In genomic region chr12:47837190-47838171, GRCh38 we compare ENCODE assay signal across 8 cellular contexts. TPM values are rescaled to one million over a fixed set of nuclear protein-coding genes. Genes with fewer than 3 reads are reported as not detected.
DNase-seq lines count a peak whose midpoint lies in the region; ATAC-seq and TF ChIP-seq lines count a peak whose summit lies in the region.

No MANE protein-coding gene starts in this region.

- H3K4me3 Mint-ChIP-seq in activated CD8-positive, alpha-beta T cell treated with anti-CD3 and anti-CD28 coated beads for 36 hours = peak overlapping the region; percentile 31
- H3K4me3 Mint-ChIP-seq in endodermal cell = no peak overlapping the region
- H3K4me3 Mint-ChIP-seq in mesothelial cell of epicardium = no peak overlapping the region
- H3K4me3 Mint-ChIP-seq in activated T-helper 2 cell treated with anti-CD3 and anti-CD28 coated beads, Interferon-gamma antibody, Interleukin-2, Interleukin-4, amounts not matched to agents 10 μg/mL and 5 μg/mL and 100 μg/mL, durations not matched to agents 14 hours and 24 hours and 36 hours (ENCODE audit: low read depth) = no peak overlapping the region

- H3K27ac Mint-ChIP-seq in activated CD8-positive, alpha-beta T cell treated with anti-CD3 and anti-CD28 coated beads for 36 hours = peak overlapping the region; percentile 79
- H3K27ac Mint-ChIP-seq in endodermal cell = no peak overlapping the region
- H3K27ac Mint-ChIP-seq in mesothelial cell of epicardium = no peak overlapping the region
- no peak overlapping the region for H3K27ac Mint-ChIP-seq in activated T-helper 2 cell treated with anti-CD3 and anti-CD28 coated beads, Interferon-gamma antibody, Interleukin-2, Interleukin-4, amounts not matched to agents 10 μg/mL and 5 μg/mL and 100 μg/mL, durations not matched to agents 14 hours and 24 hours and 36 hours

- DNase-seq in HAP-1 (ENCODE audit: low spot score in 2 of 2) (peak; percentile 63 to 74), NCI-H526 treated with DMSO at 0.1 percent for 48 hours (lab: John Stamatoyannopoulos, UW) (peak; percentile 34), endodermal cell (peak; percentile 93), mesothelial cell of epicardium (ENCODE audit: low spot score in 2 of 2, unreplicated experiment in 2 of 2) (peak in 1 of 2 experiments; percentile 79), thoracic aorta (ENCODE audit: low spot score) (peak; percentile 61)
- peak; percentile 77 for DNase-seq in activated CD8-positive, alpha-beta T cell treated with anti-CD3 and anti-CD28 coated beads for 36 hours
- no peak for DNase-seq in activated T-helper 2 cell treated with anti-CD3 and anti-CD28 coated beads, Interferon-gamma antibody, Interleukin-2, Interleukin-4, amounts not matched to agents 10 μg/mL and 5 μg/mL and 100 μg/mL, durations not matched to agents 14 hours and 24 hours and 36 hours (ENCODE audit: low spot score)

- in situ Hi-C loops in HAP-1 (cut with MboI; ENCODE audit: low sequenced_read_pairs) = no loop called here

- H3K9me3 ChIP-seq in HAP-1 = no peaks in the 10 kb centered on the region
- H3K9me3 ChIP-seq in endodermal cell (ENCODE audit: control insufficient read depth, low read length) = no peaks in the 10 kb centered on the region
- H3K9me3 ChIP-seq in thoracic aorta = no peaks in the 10 kb centered on the region

- no peaks in the 10 kb centered on the region for H3K36me3 Mint-ChIP-seq in activated CD8-positive, alpha-beta T cell treated with anti-CD3 and anti-CD28 coated beads for 36 hours (ENCODE audit: low read depth)
- H3K36me3 Mint-ChIP-seq in endodermal cell (ENCODE audit: low read depth) (no peaks in the 10 kb centered on the region), mesothelial cell of epicardium (no peaks in the 10 kb centered on the region)
- peaks cover 8% of the 10 kb centered on the region for H3K36me3 Mint-ChIP-seq in activated T-helper 2 cell treated with anti-CD3 and anti-CD28 coated beads, Interferon-gamma antibody, Interleukin-2, Interleukin-4, amounts not matched to agents 10 μg/mL and 5 μg/mL and 100 μg/mL, durations not matched to agents 14 hours and 24 hours and 36 hours (ENCODE audit: low read depth)

- peak; percentile 91 for TF ChIP-seq CTCF in C4-2B (conservative IDR thresholded peaks at IDR 0.05)
- TF ChIP-seq CTCF in activated CD8-positive, alpha-beta T cell treated with anti-CD3 and anti-CD28 coated beads for 36 hours (IDR thresholded peaks at IDR 0.05) = peak; percentile 96
- peak; percentile 91 for TF ChIP-seq CTCF in endodermal cell (conservative IDR thresholded peaks at IDR 0.05)
- TF ChIP-seq CTCF in mesothelial cell of epicardium (IDR thresholded peaks at IDR 0.05; ENCODE audit: unreplicated experiment) = peak; percentile 99
- peak; percentile 92 for TF ChIP-seq CTCF in thoracic aorta (IDR thresholded peaks at IDR 0.05)

- H3K27me3 Mint-ChIP-seq in activated CD8-positive, alpha-beta T cell treated with anti-CD3 and anti-CD28 coated beads for 36 hours = no peaks in the 10 kb centered on the region
- peaks cover 8% of the 10 kb centered on the region for H3K27me3 Mint-ChIP-seq in endodermal cell (ENCODE audit: insufficient read depth)
- no peaks in the 10 kb centered on the region for H3K27me3 Mint-ChIP-seq in mesothelial cell of epicardium (ENCODE audit: low read depth)
- no peaks in the 10 kb centered on the region for H3K27me3 Mint-ChIP-seq in activated T-helper 2 cell treated with anti-CD3 and anti-CD28 coated beads, Interferon-gamma antibody, Interleukin-2, Interleukin-4, amounts not matched to agents 10 μg/mL and 5 μg/mL and 100 μg/mL, durations not matched to agents 14 hours and 24 hours and 36 hours (ENCODE audit: low read depth)

- peaks cover 57% of the 10 kb centered on the region for H3K4me1 Mint-ChIP-seq in activated CD8-positive, alpha-beta T cell treated with anti-CD3 and anti-CD28 coated beads for 36 hours (ENCODE audit: low read depth)
- H3K4me1 Mint-ChIP-seq in endodermal cell (peaks cover 25% of the 10 kb centered on the region), mesothelial cell of epicardium (peaks cover 51% of the 10 kb centered on the region)
- peaks cover 49% of the 10 kb centered on the region for H3K4me1 Mint-ChIP-seq in activated T-helper 2 cell treated with anti-CD3 and anti-CD28 coated beads, Interferon-gamma antibody, Interleukin-2, Interleukin-4, amounts not matched to agents 10 μg/mL and 5 μg/mL and 100 μg/mL, durations not matched to agents 14 hours and 24 hours and 36 hours (ENCODE audit: low read depth)

- H3K4me1 ChIP-seq in HAP-1 (no peaks in the 10 kb centered on the region), endodermal cell (ENCODE audit: control insufficient read depth, insufficient read depth, low read length) (no peaks in the 10 kb centered on the region), thoracic aorta (ENCODE audit: control insufficient read depth in 1 of 2, low read depth in 2 of 2) (peaks cover 0 to 6% of the 10 kb centered on the region in 2 donors)

- intact Hi-C loops in activated CD8-positive, alpha-beta T cell treated with anti-CD3 and anti-CD28 coated beads for 36 hours (cut with micrococcal nuclease) = loop anchor here (2.0 to 5.0 kb wide), 4 partner anchors 35 to 121 kb away; no protein-coding TSS in a partner anchor
- intact Hi-C loops in activated T-helper 2 cell treated with anti-CD3 and anti-CD28 coated beads, Interferon-gamma antibody, Interleukin-2, Interleukin-4, amounts not matched to agents 10 μg/mL and 5 μg/mL and 100 μg/mL, durations not matched to agents 14 hours and 24 hours and 36 hours (cut with micrococcal nuclease) = loop anchor here (1.0 to 5.0 kb wide), 4 partner anchors 35 to 122 kb away; no protein-coding TSS in a partner anchor

- WGBS in endodermal cell (ENCODE audit: insufficient coverage in 1 of 2, insufficient read length in 1 of 2), 2 experiments = 51 to 65% methylated on average over 9 to 13 of the region's 13 CpGs

- POLR2A ChIA-PET in activated CD8-positive, alpha-beta T cell treated with anti-CD3 and anti-CD28 coated beads for 36 hours (lab: Charles Lee) = interaction anchor here (0.6 to 21.6 kb wide), 10 partner anchors 13 to 131 kb away, joined by 3 to 904 read pairs (median 3); partner anchors contain the start of gene HDAC7

- H3K9ac ChIP-seq in endodermal cell (ENCODE audit: extremely low read depth, low read length, poor library complexity, severe bottlenecking) = no peak overlapping the region

- H3K4me3 ChIP-seq in HAP-1 (no peak overlapping the region), endodermal cell (ENCODE audit: low read length) (no peak overlapping the region), thoracic aorta (no peak overlapping the region)

- CTCF ChIA-PET in activated CD8-positive, alpha-beta T cell treated with anti-CD3 and anti-CD28 coated beads for 36 hours (lab: Charles Lee) = interaction anchor here (0.7 to 19.7 kb wide), 43 partner anchors 9 to 360 kb away, joined by 3 to 624 read pairs (median 8); partner anchors contain the start of genes ASB8, ENDOU, HDAC7 and RAPGEF3

- no peak for ATAC-seq in activated CD8-positive, alpha-beta T cell treated with anti-CD3 and anti-CD28 coated beads for 36 hours
- peak; percentile 55 for ATAC-seq in thoracic aorta (ENCODE audit: insufficient number of reproducible peaks, low FRiP score, low read depth)

- H3K9me3 Mint-ChIP-seq in activated CD8-positive, alpha-beta T cell treated with anti-CD3 and anti-CD28 coated beads for 36 hours = no peaks in the 10 kb centered on the region
- H3K9me3 Mint-ChIP-seq in endodermal cell (no peaks in the 10 kb centered on the region), mesothelial cell of epicardium (no peaks in the 10 kb centered on the region)
- H3K9me3 Mint-ChIP-seq in activated T-helper 2 cell treated with anti-CD3 and anti-CD28 coated beads, Interferon-gamma antibody, Interleukin-2, Interleukin-4, amounts not matched to agents 10 μg/mL and 5 μg/mL and 100 μg/mL, durations not matched to agents 14 hours and 24 hours and 36 hours = no peaks in the 10 kb centered on the region

- H3K27ac ChIP-seq in C4-2B (no peak overlapping the region), endodermal cell (ENCODE audit: low read depth, low read length) (no peak overlapping the region), thoracic aorta (no peak overlapping the region)

- H3K36me3 ChIP-seq in HAP-1 (replicated peaks) (no peaks in the 10 kb centered on the region), endodermal cell (ENCODE audit: control insufficient read depth, insufficient read depth, low read length) (no peaks in the 10 kb centered on the region), thoracic aorta (no peaks in the 10 kb centered on the region)

- H3K27me3 ChIP-seq in HAP-1 (ENCODE audit: low read depth) (peaks cover 8% of the 10 kb centered on the region), endodermal cell (ENCODE audit: control insufficient read depth, insufficient read depth, low read length, poor library complexity, severe bottlenecking) (no peaks in the 10 kb centered on the region), thoracic aorta (replicated peaks; ENCODE audit: insufficient read depth) (no peaks in the 10 kb centered on the region)

RNA-seq across cellular contexts. Expression of gene HDAC7, which starts 17.8 kb away (rescaled TPM):
- total RNA-seq in activated CD8-positive, alpha-beta T cell treated with anti-CD3 and anti-CD28 coated beads for 36 hours = 100 to 1,000 TPM; 373 to 382 TPM
- total RNA-seq in endodermal cell (100 to 1,000 TPM; 146 to 154 TPM), mesothelial cell of epicardium (113 to 132 TPM (median 123 TPM) in 3 replicates), thoracic aorta (100 to 1,000 TPM in 1 of 2 donors, 10 to 100 TPM in 1; 77.8 to 112 TPM)
- 73.0 TPM for polyA plus RNA-seq in endodermal cell (2013, experiment 1 of 2)
- 68.5 TPM for polyA plus RNA-seq in endodermal cell (2013, experiment 2 of 2)
- total RNA-seq in activated T-helper 2 cell treated with anti-CD3 and anti-CD28 coated beads, Interferon-gamma antibody, Interleukin-2, Interleukin-4, amounts not matched to agents 10 μg/mL and 5 μg/mL and 100 μg/mL, durations not matched to agents 14 hours and 24 hours and 36 hours = 251 and 253 TPM in 2 replicates
